Comparison of ENCODE assay signal across 9 cellular contexts in genomic region chr11:86066033-86066432, GRCh38. TPM values are rescaled to one million over a fixed set of nuclear protein-coding genes. Genes with fewer than 3 reads are reported as not detected.
DNase-seq lines count a peak whose midpoint lies in the region; ATAC-seq and TF ChIP-seq lines count a peak whose summit lies in the region.
"Had no signal": no experiment of that assay in that cellular context is flagged by ENCODE, and none has a peak within 500 bp of the region (broad histone marks: within the 10 kb centered on the region; RNA-seq: fewer than 3 reads in every experiment).

No MANE protein-coding gene starts in this region.

- POLR2A ChIA-PET in Caco-2 (lab: Charles Lee) (no interaction called here), PC-9 (lab: Charles Lee; ENCODE audit: unreplicated experiment) (no interaction called here)

- CTCF ChIA-PET in Caco-2 (lab: Charles Lee) (interaction anchor here (1.6 kb wide), 1 partner anchor 22 kb away, joined by 6 read pairs; no protein-coding TSS in a partner anchor), PC-9 (lab: Charles Lee) (no interaction called here)

- H4K8ac ChIP-seq in trophoblast cell (ENCODE audit: low read depth, low read length): no peak overlapping the region

- H3K4me1 Mint-ChIP-seq in Caco-2 (ENCODE audit: low read depth, unreplicated experiment): peaks cover 27% of the 10 kb centered on the region

- no peak overlapping the region for H2AK5ac ChIP-seq in trophoblast cell (ENCODE audit: low read length)

- H3K9ac ChIP-seq in trophoblast cell (ENCODE audit: low read length): no peak overlapping the region

- no peak overlapping the region for H2BK5ac ChIP-seq in trophoblast cell (ENCODE audit: low read depth, low read length, poor library complexity)

- peaks cover 64% of the 10 kb centered on the region for H4K20me1 ChIP-seq in PC-9 (ENCODE audit: insufficient read depth)

- no peak overlapping the region for H3K23ac ChIP-seq in trophoblast cell (ENCODE audit: low read length)

- peaks cover 33% of the 10 kb centered on the region for H3K36me3 Mint-ChIP-seq in Caco-2 (ENCODE audit: insufficient read depth, unreplicated experiment)

- no peak overlapping the region for H3K4ac ChIP-seq in trophoblast cell (ENCODE audit: low read depth, low read length)

- no CpG with 5 or more reads among the region's 3 CpGs for WGBS in trophoblast cell (ENCODE audit: extremely low coverage, insufficient coverage, insufficient read length)

- H2AFZ ChIP-seq in PC-9: no peak overlapping the region
- no peak overlapping the region for H2AFZ ChIP-seq in trophoblast cell (ENCODE audit: insufficient read depth, low read length, poor library complexity)

- H2BK120ac ChIP-seq in trophoblast cell (ENCODE audit: insufficient read depth, low read length, poor library complexity): no peak overlapping the region

- H3K27me3 Mint-ChIP-seq in Caco-2 (ENCODE audit: insufficient read depth, unreplicated experiment): no peaks in the 10 kb centered on the region

- no peak for ATAC-seq in GM21825 (IDR thresholded peaks at IDR 0.05; ENCODE audit: unreplicated experiment)
- ATAC-seq in HG03469 (IDR thresholded peaks at IDR 0.05; ENCODE audit: unreplicated experiment): no peak
- ATAC-seq in HG02885 (IDR thresholded peaks at IDR 0.05; ENCODE audit: poor library complexity, unreplicated experiment): no peak

- H3K4me3 ChIP-seq in Caco-2 (ENCODE audit: low read depth, low read length) (peak overlapping the region; percentile 91), PC-9 (peak overlapping the region; percentile 85), epithelial cell of esophagus (ENCODE audit: low read length) (peak overlapping the region; percentile 85), trophoblast cell (ENCODE audit: low read depth, low read length) (no peak overlapping the region)

- H3K4me3 Mint-ChIP-seq in Caco-2 (ENCODE audit: unreplicated experiment): peak overlapping the region; percentile 95

- no peak overlapping the region for H2BK12ac ChIP-seq in trophoblast cell (ENCODE audit: low read length)

- H3K27ac Mint-ChIP-seq in Caco-2 (ENCODE audit: unreplicated experiment): peak overlapping the region; percentile 85

- H3K4me2 ChIP-seq in PC-9: peak overlapping the region; percentile 97
- peak overlapping the region; percentile 45 for H3K4me2 ChIP-seq in trophoblast cell (ENCODE audit: low read length)

- no peaks in the 10 kb centered on the region for H3K9me3 ChIP-seq in Caco-2
- H3K9me3 ChIP-seq in PC-9 (ENCODE audit: insufficient read depth, low read depth): peaks cover 5% of the 10 kb centered on the region; the same call in 1 of the 2 replicates
- H3K9me3 ChIP-seq in trophoblast cell (ENCODE audit: insufficient read depth, low read depth, low read length): no peaks in the 10 kb centered on the region

- H3K79me2 ChIP-seq in PC-9 (ENCODE audit: low read depth): peaks cover 77% of the 10 kb centered on the region
- peaks cover 29% of the 10 kb centered on the region for H3K79me2 ChIP-seq in trophoblast cell (ENCODE audit: control insufficient read depth, insufficient read depth, low read length, poor library complexity)

- no peaks in the 10 kb centered on the region for H3K27me3 ChIP-seq in Caco-2 (replicated peaks; ENCODE audit: control insufficient read depth, insufficient read depth, low read length)
- no peaks in the 10 kb centered on the region for H3K27me3 ChIP-seq in PC-9 (ENCODE audit: insufficient read depth, low read depth)
- H3K27me3 ChIP-seq in trophoblast cell (ENCODE audit: insufficient read depth, low read length): no peaks in the 10 kb centered on the region

- peaks cover 22% of the 10 kb centered on the region for H3K79me1 ChIP-seq in trophoblast cell (ENCODE audit: low read length)

- H3K18ac ChIP-seq in trophoblast cell (ENCODE audit: low read length): no peak overlapping the region

- H3K9me3 Mint-ChIP-seq in Caco-2 (ENCODE audit: unreplicated experiment): peaks cover 10% of the 10 kb centered on the region

- peaks cover 28% of the 10 kb centered on the region for H3F3A ChIP-seq in PC-9 (ENCODE audit: insufficient read depth, low read depth)

- H3K36me3 ChIP-seq in Caco-2 (ENCODE audit: control insufficient read depth, insufficient read depth, low read length) (no peaks in the 10 kb centered on the region), PC-9 (ENCODE audit: low read depth) (no peaks in the 10 kb centered on the region), trophoblast cell (ENCODE audit: control insufficient read depth in 1 of 2, insufficient read depth in 2 of 2, low read length in 2 of 2) (peaks cover 0 to under 1% of the 10 kb centered on the region in 2 experiments)

- no peak overlapping the region for H3K14ac ChIP-seq in trophoblast cell (ENCODE audit: low read length)

- H4K12ac ChIP-seq in trophoblast cell (ENCODE audit: low read depth, low read length): no peak overlapping the region

- H4K91ac ChIP-seq in trophoblast cell (ENCODE audit: low read depth, low read length): no peak overlapping the region

- TF ChIP-seq CTCF in Caco-2 (IDR thresholded peaks at IDR 0.05; ENCODE audit: insufficient read depth in 1 of 2, low read depth in 1 of 2, low read length in 1 of 2, severe bottlenecking in 1 of 2, unreplicated experiment in 1 of 2): no peak
- no peak for TF ChIP-seq CTCF in PC-9 (conservative IDR thresholded peaks at IDR 0.05)
- TF ChIP-seq CTCF in epithelial cell of esophagus (IDR thresholded peaks at IDR 0.05; ENCODE audit: insufficient read depth, low read depth, low read length, missing control alignments): no peak

- no TSS peak for BruUV-seq in Caco-2 (replicated peaks; lab: Mats Ljungman, UMichigan)
- BruUV-seq in PC-9 (replicated peaks; lab: Mats Ljungman, UMichigan): no TSS peak

- DNase-seq in Caco-2 (no peak), PC-9 (no peak), epithelial cell of esophagus (ENCODE audit: low read depth) (no peak), trophoblast cell (no peak), HPDE6-E6E7 (ENCODE audit: extremely low spot score) (no peak)
- DNase-seq: stimulated activated CD4-positive, alpha-beta T cell treated with anti-CD3 and anti-CD28 coated beads, Interleukin-4, amount 100 ng/mL, for 4 hours had no signal

- no peaks in the 10 kb centered on the region for H3K9me2 ChIP-seq in PC-9 (ENCODE audit: insufficient read depth)

- peaks cover 36% of the 10 kb centered on the region for H3K4me1 ChIP-seq in Caco-2
- H3K4me1 ChIP-seq in PC-9 (replicated peaks; ENCODE audit: insufficient read depth): peaks cover 52% of the 10 kb centered on the region
- peaks cover 6 to 10% of the 10 kb centered on the region in 2 experiments for H3K4me1 ChIP-seq in trophoblast cell (ENCODE audit: control insufficient read depth in 1 of 2, insufficient read depth in 2 of 2, low read length in 2 of 2)

- intact Hi-C loops in Caco-2 (cut with micrococcal nuclease; ENCODE audit: unreplicated experiment): loop anchor here (1.0 to 10.0 kb wide), 3 partner anchors 53 to 749 kb away; no protein-coding TSS in a partner anchor
- intact Hi-C loops in PC-9 (cut with micrococcal nuclease; ENCODE audit: unreplicated experiment): no loop called here

- H3K27ac ChIP-seq in PC-9 (peak overlapping the region; percentile 99), trophoblast cell (ENCODE audit: low read depth, low read length) (no peak overlapping the region)

RNA-seq across cellular contexts. Expression of gene PICALM, which starts 2.9 kb away (rescaled TPM):
- total RNA-seq in Caco-2 (2022): 321 and 331 TPM in 2 replicates
- 92.3 and 116 TPM in 2 replicates for total RNA-seq in PC-9 (2021)
- polyA plus RNA-seq in trophoblast cell (2013): 195 and 196 TPM in 2 replicates
